20 cellular contexts compared by ENCODE assay signal in genomic region chr1:192133350-192133950, GRCh38. TPM values are rescaled to one million over a fixed set of nuclear protein-coding genes. Genes with fewer than 3 reads are reported as not detected.
DNase-seq lines count a peak whose midpoint lies in the region; ATAC-seq and TF ChIP-seq lines count a peak whose summit lies in the region.
"Had no signal": no experiment of that assay in that cellular context is flagged by ENCODE, and none has a peak within 500 bp of the region (broad histone marks: within the 10 kb centered on the region; RNA-seq: fewer than 3 reads in every experiment).

No MANE protein-coding gene starts in this region.

- intact Hi-C loops in tibial artery (cut with DNase I; ENCODE audit: low total_unique reads): no loop called here

- H3K9me3 ChIP-seq in adipocyte (ENCODE audit: control insufficient read depth, low read length) (no peaks in the 10 kb centered on the region), fibroblast of lung (ENCODE audit: control insufficient read depth, insufficient read depth, low read depth, low read length) (no peaks in the 10 kb centered on the region), trophoblast cell (ENCODE audit: insufficient read depth, low read depth, low read length) (no peaks in the 10 kb centered on the region), tibial artery (no peaks in the 10 kb centered on the region)
- H3K9me3 ChIP-seq: suprapubic skin had no signal

- H3K9ac ChIP-seq in adipocyte (ENCODE audit: low read length): no peak overlapping the region
- no peak overlapping the region for H3K9ac ChIP-seq in fibroblast of lung (ENCODE audit: insufficient read depth, low read length)
- no peak overlapping the region for H3K9ac ChIP-seq in trophoblast cell (ENCODE audit: low read length)

- no peaks in the 10 kb centered on the region for H3K36me3 ChIP-seq in adipocyte (ENCODE audit: control insufficient read depth, insufficient read depth, low read length, severe bottlenecking)
- no peaks in the 10 kb centered on the region for H3K36me3 ChIP-seq in fibroblast of lung (ENCODE audit: control insufficient read depth, insufficient read depth, low read length)
- no peaks in the 10 kb centered on the region for H3K36me3 ChIP-seq in trophoblast cell (ENCODE audit: control insufficient read depth in 1 of 2, insufficient read depth in 2 of 2, low read length in 2 of 2)
- H3K36me3 ChIP-seq in tibial artery: no peaks in the 10 kb centered on the region
- H3K36me3 ChIP-seq: suprapubic skin, WERI-Rb-1 had no signal

- no peak overlapping the region for H3K14ac ChIP-seq in trophoblast cell (ENCODE audit: low read length)

- no peaks in the 10 kb centered on the region for H3K79me2 ChIP-seq in fibroblast of lung (ENCODE audit: control insufficient read depth, insufficient read depth, low read length)
- H3K79me2 ChIP-seq in trophoblast cell (ENCODE audit: control insufficient read depth, insufficient read depth, low read length, poor library complexity): no peaks in the 10 kb centered on the region

- no peak overlapping the region for H3K4me2 ChIP-seq in fibroblast of lung (ENCODE audit: extremely low read depth, insufficient read depth, low read length)
- H3K4me2 ChIP-seq in trophoblast cell (ENCODE audit: low read length): no peak overlapping the region

- H4K8ac ChIP-seq in trophoblast cell (ENCODE audit: low read depth, low read length): no peak overlapping the region

- H3K4me1 ChIP-seq in adipocyte (ENCODE audit: control insufficient read depth, insufficient read depth, low read length): no peaks in the 10 kb centered on the region
- no peaks in the 10 kb centered on the region for H3K4me1 ChIP-seq in fibroblast of lung (ENCODE audit: control insufficient read depth, extremely low read depth, insufficient read depth, low read length)
- H3K4me1 ChIP-seq in trophoblast cell (ENCODE audit: control insufficient read depth in 1 of 2, insufficient read depth in 2 of 2, low read length in 2 of 2): no peaks in the 10 kb centered on the region
- no peaks in the 10 kb centered on the region for H3K4me1 ChIP-seq in tibial artery
- H3K4me1 ChIP-seq: suprapubic skin had no signal

- H3K79me1 ChIP-seq in trophoblast cell (ENCODE audit: low read length): no peaks in the 10 kb centered on the region

- H3K27me3 ChIP-seq in adipocyte (replicated peaks; ENCODE audit: control insufficient read depth, insufficient read depth, low read length) (no peaks in the 10 kb centered on the region), fibroblast of lung (ENCODE audit: control insufficient read depth, insufficient read depth, low read length) (no peaks in the 10 kb centered on the region), trophoblast cell (ENCODE audit: insufficient read depth, low read length) (no peaks in the 10 kb centered on the region), tibial artery (no peaks in the 10 kb centered on the region)
- H3K27me3 ChIP-seq: suprapubic skin had no signal

- no peak overlapping the region for H4K12ac ChIP-seq in trophoblast cell (ENCODE audit: low read depth, low read length)

- no peak overlapping the region for H3K18ac ChIP-seq in trophoblast cell (ENCODE audit: low read length)

- TF ChIP-seq CTCF in fibroblast of lung (conservative IDR thresholded peaks at IDR 0.05 in 1 of 2, IDR thresholded peaks at IDR 0.05 in 1 of 2; ENCODE audit: low read depth in 1 of 2, low read length in 2 of 2) (no peak), tibial artery (IDR thresholded peaks at IDR 0.05) (no peak)

- H4K20me1 ChIP-seq in fibroblast of lung (ENCODE audit: control insufficient read depth, extremely low read depth, insufficient read depth, low read length): no peaks in the 10 kb centered on the region

- WGBS in trophoblast cell (ENCODE audit: extremely low coverage, insufficient coverage, insufficient read length): no CpG with 5 or more reads among the region's 1 CpG

- H2AK5ac ChIP-seq in trophoblast cell (ENCODE audit: low read length): no peak overlapping the region

- H3K27ac ChIP-seq in fibroblast of lung (ENCODE audit: insufficient read depth, low read length) (no peak overlapping the region), trophoblast cell (ENCODE audit: low read depth, low read length) (no peak overlapping the region), tibial artery (no peak overlapping the region)
- H3K27ac ChIP-seq: coronary artery, suprapubic skin, WERI-Rb-1 had no signal

- ATAC-seq in GM21367 (IDR thresholded peaks at IDR 0.05; ENCODE audit: unreplicated experiment) (no peak), HG02759 (IDR thresholded peaks at IDR 0.05; ENCODE audit: unreplicated experiment) (no peak), left lobe of liver (no peak)

- no peak overlapping the region for H2AFZ ChIP-seq in fibroblast of lung (ENCODE audit: low read length)
- H2AFZ ChIP-seq in trophoblast cell (ENCODE audit: insufficient read depth, low read length, poor library complexity): no peak overlapping the region

- no peak overlapping the region for H2BK12ac ChIP-seq in trophoblast cell (ENCODE audit: low read length)

- H3K4me3 ChIP-seq in adipocyte (ENCODE audit: low read length) (no peak overlapping the region), fibroblast of lung (replicated peaks in 1 of 4; ENCODE audit: control extremely low read depth in 1 of 4, insufficient read depth in 1 of 4, low read depth in 3 of 4, low read length in 4 of 4) (no peak overlapping the region), trophoblast cell (ENCODE audit: low read depth, low read length) (no peak overlapping the region), tibial artery (no peak overlapping the region)
- H3K4me3 ChIP-seq: coronary artery, suprapubic skin had no signal

- no peak overlapping the region for H2BK120ac ChIP-seq in trophoblast cell (ENCODE audit: insufficient read depth, low read length, poor library complexity)

- no peak overlapping the region for H3K4ac ChIP-seq in trophoblast cell (ENCODE audit: low read depth, low read length)

- H3K23ac ChIP-seq in trophoblast cell (ENCODE audit: low read length): no peak overlapping the region

- H2BK5ac ChIP-seq in trophoblast cell (ENCODE audit: low read depth, low read length, poor library complexity): no peak overlapping the region

- no peak overlapping the region for H4K91ac ChIP-seq in trophoblast cell (ENCODE audit: low read depth, low read length)

- DNase-seq in ELR (ENCODE audit: low read depth) (peak; percentile 81), adipocyte (ENCODE audit: low read depth) (peak; percentile 71), fibroblast of lung (ENCODE audit: low read depth in 2 of 2) (peak; percentile 40 to 63), trophoblast cell (peak; percentile 12 to 74), tibial artery (no peak), left lobe of liver (ENCODE audit: low spot score) (no peak)
- DNase-seq: activated CD4-positive, alpha-beta T cell treated with anti-CD3 and anti-CD28 coated beads, Interleukin-2, amount 50 U/mL, for 4 hours; activated naive CD4-positive, alpha-beta T cell treated with anti-CD3 and anti-CD28 coated beads, Interleukin-2, amount 50 U/mL, for 16 hours; DND-41; Karpas-422; NCI-H1105; NCI-H526 treated with DMSO at 0.1 percent for 48 hours; retina; SIG-M5; stimulated activated CD4-positive, alpha-beta T cell treated with anti-CD3 and anti-CD28 coated beads, Interleukin-12 subunit alpha, Interleukin-12 subunit beta, amount 100 ng/mL, for 4 hours; WERI-Rb-1 had no signal

RNA-seq across cellular contexts. Expression of gene RGS18, which starts 24.8 kb away (rescaled TPM):
- total RNA-seq in fibroblast of lung: 0.17 TPM in 1 of 2 replicates, not detected in the other
- 0.02 TPM in 1 of 2 replicates, not detected in the other for polyA plus RNA-seq in fibroblast of lung
- polyA plus RNA-seq in fibroblast of lung (2012): not detected in 2 replicates
- polyA minus RNA-seq in fibroblast of lung (ENCODE audit: low replicate concordance): not detected in 2 replicates
- not detected in 2 replicates for polyA plus RNA-seq in trophoblast cell (2013)
- total RNA-seq in left lobe of liver: 0.65 TPM

Comparison
In these comparisons a context has a peak if more than half of its experiments do, and no peak if none do; other contexts are left out.
1. DNase-seq: peak in ELR (single experiment), adipocyte (single experiment), fibroblast of lung (2 of 2) and trophoblast cell (2 of 2); none in tibial artery (0 of 2) and left lobe of liver (single experiment).